In the genomic region with DNA sequence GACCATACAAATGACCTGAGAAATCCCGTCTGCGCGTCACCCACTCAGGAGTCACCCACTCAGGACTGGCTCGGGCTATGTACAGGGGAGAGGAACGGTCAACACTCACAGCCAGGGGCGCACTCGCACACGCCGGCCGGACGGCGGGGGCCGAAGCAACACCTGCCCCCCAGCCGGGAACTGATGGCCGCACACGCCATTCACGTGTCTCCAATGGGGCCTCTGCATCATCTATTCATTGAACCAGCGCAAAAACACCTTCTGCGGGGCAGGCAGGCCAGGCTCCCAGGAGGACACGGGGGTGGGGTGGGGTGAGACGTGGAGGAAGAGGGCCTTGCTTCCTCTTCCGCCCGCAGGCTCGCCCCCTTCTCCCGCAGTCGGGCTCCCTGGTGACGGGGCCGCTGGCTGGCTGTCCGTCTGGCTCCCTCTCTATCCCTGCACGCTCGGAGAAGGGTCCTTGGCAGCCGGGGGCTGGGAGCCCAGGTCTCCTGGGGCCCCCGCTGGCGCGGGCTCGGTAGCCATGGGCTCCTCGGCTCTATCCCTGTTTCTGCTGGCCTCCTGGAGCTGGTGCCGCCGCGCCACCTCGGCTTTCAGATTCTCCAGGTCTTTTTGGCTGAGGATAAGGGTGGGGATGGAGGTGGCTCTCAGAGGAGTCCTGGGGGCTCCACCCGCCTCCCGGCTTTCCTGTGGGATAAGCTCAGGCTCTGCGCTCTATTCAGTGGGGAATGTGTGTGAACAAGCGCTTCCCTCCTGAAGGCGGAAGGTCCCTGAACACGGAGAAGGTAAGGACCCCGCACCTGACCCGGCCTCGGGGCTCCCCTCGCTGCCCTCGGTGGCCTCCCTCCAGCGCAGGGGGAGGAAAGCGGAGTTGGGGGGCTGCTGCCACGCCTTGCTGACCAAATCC, we compare ENCODE assay signal across 14 cellular contexts. TPM values are rescaled to one million over a fixed set of nuclear protein-coding genes. Genes with fewer than 3 reads are reported as not detected.
A peak's percentile ranks its signal among the peaks of the same experiment; 100 is the strongest.
DNase-seq lines count a peak whose midpoint lies in the region; ATAC-seq and TF ChIP-seq lines count a peak whose summit lies in the region.
"Had no signal": no experiment of that assay in that cellular context is flagged by ENCODE, and none has a peak within 500 bp of the region (broad histone marks: within the 10 kb centered on the region; RNA-seq: fewer than 3 reads in every experiment).

No MANE protein-coding gene starts in this region.

- no peak for TF ChIP-seq POLR2A in spleen (IDR thresholded peaks at IDR 0.05)

- DNase-seq in activated CD8-positive, alpha-beta memory T cell treated with anti-CD3 and anti-CD28 coated beads for 24 hours: peak; percentile 53
- DNase-seq in activated CD8-positive, alpha-beta memory T cell treated with anti-CD3 and anti-CD28 coated beads, Interleukin-2, amount 50 U/mL, for 4 hours: no peak
- DNase-seq in RWPE1 (ENCODE audit: low spot score): no peak
- DNase-seq in iPS-NIHi11 (ENCODE audit: low spot score): peak; percentile 23
- peak; percentile 71 for DNase-seq in spleen
- no peak for DNase-seq in BE2C
- DNase-seq in NCI-H345 (lab: John Stamatoyannopoulos, UW): no peak
- DNase-seq: cerebellar nuclear complex, hippocampal formation, NCI-H1092 treated with DMSO at 0.1 percent for 48 hours, NCI-H2171 had no signal

- ATAC-seq in GM18858 (IDR thresholded peaks at IDR 0.05; ENCODE audit: unreplicated experiment): no peak

- H3K9me3 ChIP-seq in spleen: no peaks in the 10 kb centered on the region
- no peaks in the 10 kb centered on the region for H3K9me3 ChIP-seq in BE2C
- H3K9me3 ChIP-seq: neutrophil had no signal

- POLR2A ChIA-PET in RWPE1 (lab: Yijun Ruan, JAX; ENCODE audit: low non-redundant PET): interaction anchor here (0.5 kb wide), 1 partner anchor 37 kb away, joined by 3 read pairs; no protein-coding TSS in a partner anchor

- H3K4me3 ChIP-seq in spleen: peak overlapping the region in 1 of 8 donors; percentile 47
- H3K4me3 ChIP-seq in BE2C (ENCODE audit: low read depth, low read length): no peak overlapping the region
- H3K4me3 ChIP-seq: SK-N-MC had no signal

- H3K27me3 ChIP-seq in spleen (replicated peaks in 1 of 7): no peaks in the 10 kb centered on the region
- no peaks in the 10 kb centered on the region for H3K27me3 ChIP-seq in BE2C
- H3K27me3 ChIP-seq: neutrophil had no signal

- H3K36me3 ChIP-seq in spleen (peaks cover 0 to 75% (median 49%) of the 10 kb centered on the region in 6 donors), BE2C (peaks cover 13% of the 10 kb centered on the region)

- CTCF ChIA-PET in RWPE1 (lab: Yijun Ruan, JAX): no interaction called here

- 83 to 95% (median 86%) methylated on average over 4 to 55 of the region's 55 CpGs for WGBS in spleen, 5 donors

- H3K4me1 ChIP-seq in spleen: peaks cover 0 to 23% (median 16%) of the 10 kb centered on the region in 6 donors
- no peaks in the 10 kb centered on the region for H3K4me1 ChIP-seq in BE2C

- intact Hi-C loops in spleen (cut with DNase I; ENCODE audit: low total_unique reads): no loop called here

- TF ChIP-seq CTCF in RWPE1 (conservative IDR thresholded peaks at IDR 0.05; ENCODE audit: low read depth) (no peak), spleen (IDR thresholded peaks at IDR 0.05 in 8 of 11, conservative IDR thresholded peaks at IDR 0.05 in 3 of 11) (no peak), BE2C (IDR thresholded peaks at IDR 0.05; ENCODE audit: low read depth, low read length) (no peak)

- peak overlapping the region; percentile 69 for H3K27ac ChIP-seq in RWPE1
- peak overlapping the region in 1 of 8 donors; percentile 59 for H3K27ac ChIP-seq in spleen
- H3K27ac ChIP-seq: neutrophil had no signal

RNA-seq across cellular contexts. Expression of a gene that starts 21.1 kb away (rescaled TPM):
- total RNA-seq in spleen: 10 to 100 TPM; 37.9 to 82.6 (median 51.1) TPM
- polyA plus RNA-seq in spleen: 10 to 100 TPM; 14.3 to 48.7 (median 26.5) TPM
- 176 TPM for polyA plus RNA-seq in BE2C (2012; ENCODE audit: insufficient read depth, insufficient read length, low read depth)

RNA-seq across cellular contexts. Expression of a gene that starts 59.0 kb away (rescaled TPM):
- total RNA-seq in spleen: under 1 TPM in 4 of 7 donors, not detected in 3; 0.14 to 0.26 (median 0.22) TPM
- under 1 TPM; 0.03 to 0.20 (median 0.06) TPM for polyA plus RNA-seq in spleen
- polyA plus RNA-seq in BE2C (2012; ENCODE audit: insufficient read depth, insufficient read length, low read depth): 9.4 TPM

Comparison
In these comparisons a context has a peak if more than half of its experiments do, and no peak if none do; other contexts are left out.
1. DNase-seq: peak in activated CD8-positive, alpha-beta memory T cell treated with anti-CD3 and anti-CD28 coated beads for 24 hours (single experiment), iPS-NIHi11 (single experiment) and spleen (single experiment); none in activated CD8-positive, alpha-beta memory T cell treated with anti-CD3 and anti-CD28 coated beads, Interleukin-2, amount 50 U/mL, for 4 hours (single experiment), RWPE1 (single experiment), BE2C (single experiment) and NCI-H345 (single experiment).